ENCODE assay signal across 13 cellular contexts in genomic region chr19:41408256-41408655, GRCh38. TPM values are rescaled to one million over a fixed set of nuclear protein-coding genes. Genes with fewer than 3 reads are reported as not detected.
A peak's percentile ranks its signal among the peaks of the same experiment; 100 is the strongest.
DNase-seq lines count a peak whose midpoint lies in the region; ATAC-seq and TF ChIP-seq lines count a peak whose summit lies in the region.
"Had no signal": no experiment of that assay in that cellular context is flagged by ENCODE, and none has a peak within 500 bp of the region (broad histone marks: within the 10 kb centered on the region; RNA-seq: fewer than 3 reads in every experiment).

No MANE protein-coding gene starts in this region.

- H3K4me1 ChIP-seq in OCI-LY7 (ENCODE audit: insufficient read depth, low read length, poor library complexity, severe bottlenecking) (peaks cover 10% of the 10 kb centered on the region), lower lobe of right lung (peaks cover 90% of the 10 kb centered on the region)

- H2AFZ ChIP-seq in OCI-LY7 (ENCODE audit: low read length) = no peak overlapping the region

- H3K4me2 ChIP-seq in OCI-LY7 (ENCODE audit: low read length) = no peak overlapping the region

- H3K9me3 ChIP-seq in OCI-LY7 (ENCODE audit: low read length) (no peaks in the 10 kb centered on the region), lower lobe of right lung (no peaks in the 10 kb centered on the region)
- H3K9me3 ChIP-seq: suprapubic skin had no signal

- H3K27ac ChIP-seq in OCI-LY7 (ENCODE audit: low read depth, low read length, poor library complexity, severe bottlenecking) (no peak overlapping the region), lower lobe of right lung (peak overlapping the region; percentile 78), caudate nucleus (ENCODE audit: low read depth, low read length) (no peak overlapping the region)
- H3K27ac ChIP-seq: suprapubic skin had no signal

- no peaks in the 10 kb centered on the region for H3K79me2 ChIP-seq in OCI-LY7 (ENCODE audit: insufficient read depth, low read depth, low read length)

- in situ Hi-C loops in GM13976 (cut with MboI; ENCODE audit: low sequenced_read_pairs, unreplicated experiment) = no loop called here

- no TSS peak for BruUV-seq in OCI-LY7 (replicated peaks; lab: Mats Ljungman, UMichigan)

- H3K27me3 ChIP-seq in lower lobe of right lung (ENCODE audit: low read depth) = no peaks in the 10 kb centered on the region
- H3K27me3 ChIP-seq: suprapubic skin had no signal

- ATAC-seq in lower lobe of right lung (peak in 1 of 2 donors; percentile 54), GM18498 (IDR thresholded peaks at IDR 0.05; ENCODE audit: unreplicated experiment) (no peak), GM18907 (IDR thresholded peaks at IDR 0.05; ENCODE audit: unreplicated experiment) (no peak)

- TF ChIP-seq CTCF in GM13976 (IDR thresholded peaks at IDR 0.05; ENCODE audit: borderline replicate concordance, control extremely low read depth, extremely low read depth, insufficient read depth, missing control alignments) (peak; percentile 28), OCI-LY7 (conservative IDR thresholded peaks at IDR 0.05; ENCODE audit: low read length) (peak; percentile 52), lower lobe of right lung (IDR thresholded peaks at IDR 0.05) (peak; percentile 10)

- H3K36me3 ChIP-seq in OCI-LY7 (ENCODE audit: insufficient read depth, low read length) (no peaks in the 10 kb centered on the region), lower lobe of right lung (peaks cover 30% of the 10 kb centered on the region)

- intact Hi-C loops in OCI-LY7 (cut with micrococcal nuclease; ENCODE audit: unreplicated experiment) = no loop called here
- intact Hi-C loops in lower lobe of right lung (cut with DNase I) = no loop called here

- H4K20me1 ChIP-seq in OCI-LY7 (ENCODE audit: insufficient read depth, low read length) = no peaks in the 10 kb centered on the region

- POLR2A ChIA-PET in OCI-LY7 (lab: Charles Lee) = interaction anchor here (0.8 kb wide), 1 partner anchor 31 kb away, joined by 3 read pairs; no protein-coding TSS in a partner anchor

- H3K4me3 ChIP-seq in OCI-LY7 (ENCODE audit: low read depth, low read length, poor library complexity, severe bottlenecking) (no peak overlapping the region), lower lobe of right lung (no peak overlapping the region)
- H3K4me3 ChIP-seq: suprapubic skin had no signal

- CTCF ChIA-PET in OCI-LY7 (lab: Charles Lee; ENCODE audit: unreplicated experiment) = no interaction called here

- H3K9me2 ChIP-seq in OCI-LY7 (ENCODE audit: insufficient read depth, low read length) = no peaks in the 10 kb centered on the region

- DNase-seq in DMS 273 (lab: John Stamatoyannopoulos, UW; ENCODE audit: unreplicated experiment) = peak; percentile 36
- no peak for DNase-seq in DMS 273 treated with DMSO at 0.1 percent for 48 hours (lab: John Stamatoyannopoulos, UW)
- DNase-seq in GM13976 (ENCODE audit: low spot score) = no peak
- DNase-seq in OCI-LY7 (ENCODE audit: low spot score) = peak; percentile 47
- DNase-seq in lower lobe of right lung = no peak
- no peak for DNase-seq in caudate nucleus (lab: John Stamatoyannopoulos, UW)
- DNase-seq: activated CD4-positive, alpha-beta T cell treated with anti-CD3 and anti-CD28 coated beads, Interleukin-2, amount 50 U/mL, for 1 hour; activated effector memory CD4-positive, alpha-beta T cell treated with Interleukin-2 at 50 U/mL for 16 hours; NCI-H1092 treated with DMSO at 0.1 percent for 48 hours; nephron progenitor cell had no signal

RNA-seq across cellular contexts. Expression of gene BCKDHA, which starts 10.6 kb away (rescaled TPM):
- total RNA-seq in OCI-LY7 (2014; rRNA removed; shearing (Covaris generic)) = 34.6 and 66.4 TPM in 2 replicates
- 16.8 and 17.8 TPM in 2 replicates for total RNA-seq in OCI-LY7 (2022)
- 13.4 TPM for total RNA-seq in lower lobe of right lung

RNA-seq across cellular contexts. Expression of gene EXOSC5, which starts 11.1 kb away (rescaled TPM):
- 48.3 and 55.8 TPM in 2 replicates for total RNA-seq in OCI-LY7 (2014; rRNA removed; shearing (Covaris generic))
- total RNA-seq in OCI-LY7 (2022) (36.0 and 40.0 TPM in 2 replicates), lower lobe of right lung (13.2 TPM)

RNA-seq across cellular contexts. Expression of gene B3GNT8, which starts 18.9 kb away (rescaled TPM):
- 0.47 TPM in 1 of 2 replicates, not detected in the other for total RNA-seq in OCI-LY7 (2014; rRNA removed; shearing (Covaris generic))
- total RNA-seq in OCI-LY7 (2022) (0.40 TPM in 1 of 2 replicates, not detected in the other), lower lobe of right lung (22.5 TPM)

RNA-seq across cellular contexts. Expression of gene DMAC2, which starts 31.5 kb away (rescaled TPM):
- 22.4 and 30.6 TPM in 2 replicates for total RNA-seq in OCI-LY7 (2014; rRNA removed; shearing (Covaris generic))
- total RNA-seq in OCI-LY7 (2022) (40.6 and 41.6 TPM in 2 replicates), lower lobe of right lung (57.7 TPM)

RNA-seq across cellular contexts. Expression of gene TMEM91, which starts 31.9 kb away (rescaled TPM):
- 5.6 and 10.7 TPM in 2 replicates for total RNA-seq in OCI-LY7 (2014; rRNA removed; shearing (Covaris generic))
- total RNA-seq in OCI-LY7 (2022) (12.7 and 13.5 TPM in 2 replicates), lower lobe of right lung (29.8 TPM)

Comparison
In these comparisons a context has a peak if more than half of its experiments do, and no peak if none do; other contexts are left out.
1. DNase-seq: peak in DMS 273 (single experiment) and OCI-LY7 (single experiment); none in DMS 273 treated with DMSO at 0.1 percent for 48 hours (single experiment), GM13976 (single experiment), lower lobe of right lung (single experiment) and caudate nucleus (0 of 61).
2. RNA of gene B3GNT8, which starts 18.9 kb away (total RNA-seq): 22.5 TPM in lower lobe of right lung (single experiment); 0.40 to 0.47 TPM in OCI-LY7; every median in the first group is over 10 times any median in the second.
3. Peak in every context shown above with its lines, with median percentiles within 50 percentile points of each other: CTCF ChIP-seq.